14 cellular contexts compared by ENCODE assay signal in the genomic region with DNA sequence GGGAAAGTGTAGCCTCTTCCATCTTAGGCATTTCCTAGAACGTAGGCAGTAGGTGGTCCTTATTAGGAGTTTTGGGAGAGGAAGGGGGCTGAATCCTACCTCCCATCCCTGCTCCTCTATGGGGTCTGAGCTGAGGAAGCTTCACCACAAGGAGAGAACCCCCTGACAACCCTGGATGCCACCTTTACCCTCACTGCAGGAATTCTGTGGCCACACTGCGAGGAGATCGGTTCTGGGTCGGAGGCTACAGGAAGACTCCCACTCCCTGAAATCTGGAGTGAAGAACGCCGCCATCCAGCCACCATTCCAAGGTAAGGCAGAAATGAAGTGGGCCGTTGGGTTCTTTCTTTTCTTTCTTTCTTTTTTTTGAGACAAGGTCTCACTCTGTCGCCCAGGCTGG. TPM values are rescaled to one million over a fixed set of nuclear protein-coding genes. Genes with fewer than 3 reads are reported as not detected.
DNase-seq lines count a peak whose midpoint lies in the region; ATAC-seq and TF ChIP-seq lines count a peak whose summit lies in the region.
"Had no signal": no experiment of that assay in that cellular context is flagged by ENCODE, and none has a peak within 500 bp of the region (broad histone marks: within the 10 kb centered on the region; RNA-seq: fewer than 3 reads in every experiment).

No MANE protein-coding gene starts in this region.

- peak overlapping the region; percentile 81 for H3K27ac Mint-ChIP-seq in activated naive CD8-positive, alpha-beta T cell
- H3K27ac Mint-ChIP-seq in osteocyte (ENCODE audit: unreplicated experiment) = no peak overlapping the region

- no peaks in the 10 kb centered on the region for H3K27me3 Mint-ChIP-seq in activated naive CD8-positive, alpha-beta T cell
- peaks cover 5% of the 10 kb centered on the region for H3K27me3 Mint-ChIP-seq in osteocyte (ENCODE audit: unreplicated experiment)

- no peak for ATAC-seq in esophagus mucosa
- no peak for ATAC-seq in HG03159 (IDR thresholded peaks at IDR 0.05; ENCODE audit: unreplicated experiment)

- no peaks in the 10 kb centered on the region for H3K9me3 Mint-ChIP-seq in activated naive CD8-positive, alpha-beta T cell (ENCODE audit: low read depth)
- H3K9me3 Mint-ChIP-seq in osteocyte (ENCODE audit: unreplicated experiment) = no peaks in the 10 kb centered on the region

- peaks cover 15% of the 10 kb centered on the region for H3K36me3 Mint-ChIP-seq in activated naive CD8-positive, alpha-beta T cell
- no peaks in the 10 kb centered on the region for H3K36me3 Mint-ChIP-seq in osteocyte (ENCODE audit: unreplicated experiment)

- peak; percentile 42 for DNase-seq in activated CD8-positive, alpha-beta memory T cell treated with anti-CD3 and anti-CD28 coated beads for 24 hours
- no peak for DNase-seq in activated CD8-positive, alpha-beta memory T cell treated with anti-CD3 and anti-CD28 coated beads, Interleukin-2, amount 50 U/mL, for 4 hours
- DNase-seq in osteocyte (ENCODE audit: extremely low spot score, unreplicated experiment) (peak; percentile 46), germinal center (ENCODE audit: low spot score) (no peak)
- DNase-seq: activated CD4-positive, CD25-positive, alpha-beta regulatory T cell; DMS153; erythroblast; NCI-H1105; NCI-H2227 treated with DMSO at 0.1 percent for 48 hours; OCI-M1 had no signal

- H3K4me1 Mint-ChIP-seq in activated naive CD8-positive, alpha-beta T cell (ENCODE audit: low read depth) = peaks cover 56% of the 10 kb centered on the region
- no peaks in the 10 kb centered on the region for H3K4me1 Mint-ChIP-seq in osteocyte (ENCODE audit: unreplicated experiment)

- peak overlapping the region; percentile 92 for H3K4me3 Mint-ChIP-seq in activated naive CD8-positive, alpha-beta T cell
- no peak overlapping the region for H3K4me3 Mint-ChIP-seq in osteocyte (ENCODE audit: unreplicated experiment)

- no peak for TF ChIP-seq CTCF in osteocyte (IDR thresholded peaks at IDR 0.05)

- TF ChIP-seq POLR2A in GM19099 (IDR thresholded peaks at IDR 0.05; ENCODE audit: extremely low read depth, insufficient read length, low read depth) = peak; percentile 7

RNA-seq across cellular contexts. Expression of gene MX1, which starts 1.5 kb away (rescaled TPM):
- total RNA-seq in osteocyte (4.0 and 5.0 TPM in 2 replicates), esophagus mucosa (36.9 TPM)

Comparison
In these comparisons a context has a peak if more than half of its experiments do, and no peak if none do; other contexts are left out.
1. DNase-seq: peak in activated CD8-positive, alpha-beta memory T cell treated with anti-CD3 and anti-CD28 coated beads for 24 hours (single experiment) and osteocyte (single experiment); none in activated CD8-positive, alpha-beta memory T cell treated with anti-CD3 and anti-CD28 coated beads, Interleukin-2, amount 50 U/mL, for 4 hours (single experiment) and germinal center (single experiment).